18 cellular contexts compared by ENCODE assay signal in genomic region chrX:29531336-29531735, GRCh38.
A peak's percentile ranks its signal among the peaks of the same experiment; 100 is the strongest.
DNase-seq lines count a peak whose midpoint lies in the region; ATAC-seq lines count a peak whose summit lies in the region.
"Had no signal": no experiment of that assay in that cellular context is flagged by ENCODE, and none has a peak within 500 bp of the region (broad histone marks: within the 10 kb centered on the region; RNA-seq: fewer than 3 reads in every experiment).

No MANE protein-coding gene starts in this region.

- H3K4me2 ChIP-seq in mesendoderm (ENCODE audit: low read length): no peak overlapping the region

- ATAC-seq in GM18502 (IDR thresholded peaks at IDR 0.05; ENCODE audit: poor library complexity, unreplicated experiment): peak; percentile 90
- peak; percentile 82 for ATAC-seq in GM19463 (IDR thresholded peaks at IDR 0.05; ENCODE audit: unreplicated experiment)
- ATAC-seq in HG02763 (IDR thresholded peaks at IDR 0.05; ENCODE audit: unreplicated experiment): peak; percentile 59
- peak; percentile 89 for ATAC-seq in HG03354 (IDR thresholded peaks at IDR 0.05; ENCODE audit: poor library complexity, severe bottlenecking, unreplicated experiment)
- ATAC-seq: naive thymus-derived CD4-positive, alpha-beta T cell; T-helper 17 cell had no signal

- H3K4ac ChIP-seq in mesendoderm (ENCODE audit: low read depth, low read length): no peak overlapping the region

- H3K56ac ChIP-seq in mesendoderm (ENCODE audit: low read length): no peak overlapping the region

- H3K4me3 ChIP-seq in mesendoderm (ENCODE audit: low read length): no peak overlapping the region

- H3K79me1 ChIP-seq in mesendoderm (ENCODE audit: low read length): no peaks in the 10 kb centered on the region

- H2AK5ac ChIP-seq in mesendoderm (ENCODE audit: low read length): no peak overlapping the region

- no peaks in the 10 kb centered on the region for H3K36me3 ChIP-seq in mesendoderm (ENCODE audit: control insufficient read depth, insufficient read depth, low read length)

- DNase-seq in GOT3 (lab: John Stamatoyannopoulos, UW) (no peak), mesendoderm (no peak), AG08395 (ENCODE audit: low spot score) (no peak), amniotic stem cell (lab: John Stamatoyannopoulos, UW) (no peak)
- DNase-seq: activated CD4-positive, alpha-beta memory T cell treated with anti-CD3 and anti-CD28 coated beads, Interleukin-2, amount 10 ng/mL, durations not matched to agents 7 days and 5 days; activated naive CD4-positive, alpha-beta T cell treated with anti-CD3 and anti-CD28 coated beads for 36 hours; DMS53; head of caudate nucleus; naive thymus-derived CD4-positive, alpha-beta T cell; NCI-H446; RPMI8226; stimulated activated CD4-positive, alpha-beta T cell treated with anti-CD3 and anti-CD28 coated beads, Interleukin-4, amount 100 ng/mL, for 4 hours; T-helper 17 cell had no signal

- no peaks in the 10 kb centered on the region for H3K27me3 ChIP-seq in mesendoderm (ENCODE audit: insufficient read depth, low read length, poor library complexity)

- H2BK120ac ChIP-seq in mesendoderm (ENCODE audit: low read depth, low read length): no peak overlapping the region

- no peak overlapping the region for H4K5ac ChIP-seq in mesendoderm (ENCODE audit: low read length)

- no CpG with 5 or more reads among the region's 4 CpGs for WGBS in mesendoderm (ENCODE audit: extremely low coverage, insufficient coverage, low lambda C conversion rate)

- H2BK15ac ChIP-seq in mesendoderm (replicated peaks; ENCODE audit: low read depth): no peak overlapping the region

- H3K9ac ChIP-seq in mesendoderm (ENCODE audit: low read length): no peak overlapping the region

- no peak overlapping the region for H2BK5ac ChIP-seq in mesendoderm (ENCODE audit: low read length)

- H3K18ac ChIP-seq in mesendoderm (ENCODE audit: low read length): no peak overlapping the region

- H3K23ac ChIP-seq in mesendoderm (ENCODE audit: low read length): no peak overlapping the region

- no peaks in the 10 kb centered on the region for H3K4me1 ChIP-seq in mesendoderm (ENCODE audit: control insufficient read depth, low read depth, low read length)

- H3K79me2 ChIP-seq in mesendoderm (ENCODE audit: control insufficient read depth, insufficient read depth, low read length): no peaks in the 10 kb centered on the region

- H4K8ac ChIP-seq in mesendoderm (ENCODE audit: low read depth, low read length): no peak overlapping the region

- H3K27ac ChIP-seq in mesendoderm (ENCODE audit: low read depth, low read length): no peak overlapping the region
- H3K27ac ChIP-seq: epithelial cell of prostate had no signal
